Comparison of ENCODE assay signal across 24 cellular contexts in the genomic region with DNA sequence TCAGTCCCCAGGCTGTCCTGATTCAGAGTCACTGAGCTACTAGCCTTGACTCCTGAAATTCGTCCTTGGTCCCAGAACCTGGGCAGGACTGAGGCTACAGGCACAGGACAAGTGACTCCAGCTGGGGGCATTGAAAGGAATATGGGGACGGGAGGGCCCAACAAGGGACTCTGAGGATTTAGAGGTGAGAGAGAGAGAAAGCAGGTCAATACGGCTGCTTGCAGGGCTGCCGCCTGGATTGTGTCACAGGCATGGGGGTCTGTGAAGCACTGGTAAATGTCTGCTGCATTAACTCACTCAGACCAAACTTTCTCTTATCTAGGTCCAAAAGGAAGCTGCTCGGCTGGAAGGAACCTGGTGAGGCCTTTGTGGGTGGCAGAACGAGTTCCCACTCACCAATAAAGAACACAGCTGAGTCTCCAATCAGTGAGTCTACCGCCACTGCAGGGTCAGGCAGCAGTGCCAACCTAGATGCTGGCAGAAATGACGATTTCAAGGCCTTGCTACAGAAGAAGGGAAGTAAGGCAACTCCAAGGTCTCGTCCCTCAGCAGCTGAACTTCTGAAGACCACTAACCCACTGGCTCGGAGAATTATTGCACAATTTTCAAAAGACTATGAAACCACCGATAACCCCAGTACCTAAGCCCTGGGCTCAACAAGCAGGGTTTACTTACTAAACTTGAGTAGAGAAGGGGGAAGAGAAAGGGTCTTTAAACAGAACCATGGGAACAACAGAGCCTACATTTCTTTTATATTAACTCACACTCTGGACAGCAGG. TPM values are rescaled to one million over a fixed set of nuclear protein-coding genes. Genes with fewer than 3 reads are reported as not detected.
DNase-seq lines count a peak whose midpoint lies in the region; ATAC-seq lines count a peak whose summit lies in the region.
"Had no signal": no experiment of that assay in that cellular context is flagged by ENCODE, and none has a peak within 500 bp of the region (broad histone marks: within the 10 kb centered on the region; RNA-seq: fewer than 3 reads in every experiment).

No MANE protein-coding gene starts in this region.

- H3K18ac ChIP-seq in neuronal stem cell (ENCODE audit: low read length), result peak overlapping the region; percentile 79

- no peak overlapping the region for H4K91ac ChIP-seq in neuronal stem cell (ENCODE audit: low read depth, low read length, poor library complexity)

- no peaks in the 10 kb centered on the region for H3K9me3 ChIP-seq in neuronal stem cell (replicated peaks in 1 of 2; ENCODE audit: control insufficient read depth in 2 of 2, insufficient read depth in 1 of 2, low read depth in 1 of 2, low read length in 2 of 2)
- H3K9me3 ChIP-seq: Peyer's patch, SJCRH30, stomach, tibial nerve had no signal

- peak overlapping the region; percentile 74 for H3K27ac ChIP-seq in neuronal stem cell (replicated peaks; ENCODE audit: low read length)
- H3K27ac ChIP-seq: 22Rv1, coronary artery, GM23248, Peyer's patch, SJCRH30, stomach, tibial nerve had no signal

- H3K36me3 ChIP-seq in neuronal stem cell (replicated peaks in 1 of 2; ENCODE audit: control insufficient read depth in 2 of 2, insufficient read depth in 2 of 2, low read length in 2 of 2), result peaks cover 8 to 78% of the 10 kb centered on the region in 2 donors
- H3K36me3 ChIP-seq: Peyer's patch, SJCRH30 had no signal

- H3K4me3 ChIP-seq in neuronal stem cell (ENCODE audit: low read length in 2 of 2), result no peak overlapping the region
- H3K4me3 ChIP-seq: coronary artery, GM23248, Peyer's patch, SJCRH30, stomach, tibial nerve had no signal

- no peak overlapping the region for H3K4me3 Mint-ChIP-seq in central memory CD8-positive, alpha-beta T cell
- H3K4me3 Mint-ChIP-seq: activated CD4-positive, alpha-beta T cell treated with anti-CD3 and anti-CD28 coated beads for 36 hours; activated naive CD4-positive, alpha-beta T cell treated with anti-CD3 and anti-CD28 coated beads for 36 hours; natural killer cell had no signal

- H3K4me2 ChIP-seq in neuronal stem cell (ENCODE audit: insufficient read depth, low read length, poor library complexity, severe bottlenecking), result no peak overlapping the region

- peaks cover 12% of the 10 kb centered on the region for H3K4me1 Mint-ChIP-seq in central memory CD8-positive, alpha-beta T cell

- H2AFZ ChIP-seq in neuronal stem cell (ENCODE audit: low read length), result no peak overlapping the region
- H2AFZ ChIP-seq: GM23248 had no signal

- DNase-seq in DMS53 (lab: John Stamatoyannopoulos, UW), result peak; percentile 34
- no peak for DNase-seq in DMS53 treated with DMSO at 0.1 percent for 48 hours (lab: John Stamatoyannopoulos, UW; ENCODE audit: unreplicated experiment)
- DNase-seq in MV-4-11 (lab: John Stamatoyannopoulos, UW), result peak; percentile 80
- DNase-seq in central memory CD8-positive, alpha-beta T cell (ENCODE audit: low spot score in 2 of 2), result no peak
- no peak for DNase-seq in neuronal stem cell (ENCODE audit: low spot score)
- no peak for DNase-seq in dermis blood vessel endothelial cell
- DNase-seq in A172 (ENCODE audit: low spot score), result no peak
- DNase-seq in DMS79 treated with DMSO at 0.1 percent for 48 hours (lab: John Stamatoyannopoulos, UW), result no peak
- DNase-seq: activated CD4-positive, alpha-beta T cell treated with anti-CD3 and anti-CD28 coated beads for 36 hours; activated T-cell treated with anti-CD3 and anti-CD28 coated beads, Interleukin-2, amount 50 U/mL, for 48 hours; amniotic stem cell; GF-D8; GM23248; KG1; natural killer cell; Peyer's patch; stomach had no signal

- peaks cover 3% of the 10 kb centered on the region for H3K36me3 Mint-ChIP-seq in central memory CD8-positive, alpha-beta T cell (ENCODE audit: insufficient read depth)
- H3K36me3 Mint-ChIP-seq: natural killer cell had no signal

- H3K23ac ChIP-seq in neuronal stem cell (ENCODE audit: low read depth, low read length, poor library complexity), result no peak overlapping the region

- H3K4me1 ChIP-seq in neuronal stem cell (ENCODE audit: control insufficient read depth in 2 of 2, insufficient read depth in 1 of 2, low read depth in 1 of 2, low read length in 2 of 2), result peaks cover 8 to 34% of the 10 kb centered on the region in 2 donors
- H3K4me1 ChIP-seq: Peyer's patch, stomach, tibial nerve had no signal

- no peak overlapping the region for H2BK5ac ChIP-seq in neuronal stem cell (ENCODE audit: low read length)

- no peak overlapping the region for H2AK5ac ChIP-seq in neuronal stem cell (ENCODE audit: low read depth, low read length)

- H3K9ac ChIP-seq in neuronal stem cell (ENCODE audit: low read depth, low read length, poor library complexity), result no peak overlapping the region
- H3K9ac ChIP-seq: GM23248 had no signal

- no peak overlapping the region for H3K14ac ChIP-seq in neuronal stem cell (ENCODE audit: low read length)

- H3K79me1 ChIP-seq in neuronal stem cell (ENCODE audit: low read depth, low read length), result no peaks in the 10 kb centered on the region

- no peak overlapping the region for H2BK12ac ChIP-seq in neuronal stem cell (ENCODE audit: low read length)

- peaks cover 0 to 10% (median 0%) of the 10 kb centered on the region in 3 experiments for H3K27me3 ChIP-seq in neuronal stem cell (ENCODE audit: control insufficient read depth in 3 of 3, insufficient read depth in 3 of 3, low read depth in 1 of 3, low read length in 3 of 3)
- H3K27me3 ChIP-seq: Peyer's patch, SJCRH30 had no signal

- ATAC-seq in central memory CD8-positive, alpha-beta T cell (replicated peaks; ENCODE audit: extremely low read depth, poor library complexity, severe bottlenecking), result no peak
- ATAC-seq: sciatic nerve had no signal

- H3K27me3 Mint-ChIP-seq in central memory CD8-positive, alpha-beta T cell, result no peaks in the 10 kb centered on the region

- H2BK120ac ChIP-seq in neuronal stem cell (ENCODE audit: low read depth, low read length), result no peak overlapping the region

- H3K9me3 Mint-ChIP-seq in central memory CD8-positive, alpha-beta T cell, result no peaks in the 10 kb centered on the region
- H3K9me3 Mint-ChIP-seq: activated naive CD4-positive, alpha-beta T cell treated with anti-CD3 and anti-CD28 coated beads for 36 hours; natural killer cell had no signal

- WGBS in neuronal stem cell (ENCODE audit: extremely low coverage in 2 of 2, insufficient read length in 2 of 2, insufficient replicate concordance in 1 of 2), 2 donors, result no CpG with 5 or more reads among the region's 11 CpGs

- H3K4ac ChIP-seq in neuronal stem cell (ENCODE audit: low read length), result no peak overlapping the region

- H2BK15ac ChIP-seq in neuronal stem cell (ENCODE audit: low read length), result no peak overlapping the region

- H4K8ac ChIP-seq in neuronal stem cell (ENCODE audit: low read depth, low read length), result no peak overlapping the region

- H3K27ac Mint-ChIP-seq in central memory CD8-positive, alpha-beta T cell (ENCODE audit: low read depth), result peak overlapping the region; percentile 67
- H3K27ac Mint-ChIP-seq: activated CD4-positive, alpha-beta T cell treated with anti-CD3 and anti-CD28 coated beads for 36 hours; activated naive CD4-positive, alpha-beta T cell treated with anti-CD3 and anti-CD28 coated beads for 36 hours had no signal

RNA-seq across cellular contexts. Expression of a gene that starts 11.4 kb away (rescaled TPM):
- 6.8 TPM for polyA plus RNA-seq in neuronal stem cell (2013, experiment 1 of 2)
- 6.7 TPM for polyA plus RNA-seq in neuronal stem cell (2013, experiment 2 of 2)
- total RNA-seq in dermis blood vessel endothelial cell, result 0.47 and 0.51 TPM in 2 replicates
- total RNA-seq in A172 (2014; rRNA removed; shearing (Covaris generic)), result 0.14 and 0.89 TPM in 2 replicates
- total RNA-seq: bronchial epithelial cell had no signal

RNA-seq across cellular contexts. Expression of a gene that starts 38.4 kb away (rescaled TPM):
- 34.0 TPM for polyA plus RNA-seq in neuronal stem cell (2013, experiment 1 of 2)
- polyA plus RNA-seq in neuronal stem cell (2013, experiment 2 of 2), result 35.2 TPM
- total RNA-seq in dermis blood vessel endothelial cell, result 9.3 and 12.4 TPM in 2 replicates
- 21.6 and 24.0 TPM in 2 replicates for total RNA-seq in A172 (2014; rRNA removed; shearing (Covaris generic))

Comparison
In these comparisons a context has a peak if more than half of its experiments do, and no peak if none do; other contexts are left out.
1. DNase-seq: peak in DMS53 (single experiment) and MV-4-11 (single experiment); none in DMS53 treated with DMSO at 0.1 percent for 48 hours (single experiment), central memory CD8-positive, alpha-beta T cell (0 of 2), neuronal stem cell (single experiment), dermis blood vessel endothelial cell (single experiment), A172 (single experiment) and DMS79 treated with DMSO at 0.1 percent for 48 hours (single experiment).